In genomic region chr16:76926042-76926441, GRCh38 we compare ENCODE assay signal across 22 cellular contexts.
"Had no signal": no experiment of that assay in that cellular context is flagged by ENCODE, and none has a peak within 500 bp of the region (broad histone marks: within the 10 kb centered on the region; RNA-seq: fewer than 3 reads in every experiment).

No MANE protein-coding gene starts in this region.

- H3K9me3 ChIP-seq: lower lobe of right lung, mucosa of descending colon, ovary, right atrium auricular region, stomach, testis, thyroid gland, transverse colon, upper lobe of right lung had no signal

- ATAC-seq: lower lobe of right lung; mucosa of descending colon; naive thymus-derived CD4-positive, alpha-beta T cell; natural killer cell treated with Interleukin-12 subunit alpha and Interleukin-12 subunit beta and Interleukin-15 and Interleukin-18, amount 100 ng/mL, for 72 hours; sciatic nerve; stimulated activated naive B cell treated with anti-CD40 and anti-IgM and Interleukin-4, amounts not matched to agents 10 μg/mL and 1 μg/mL and 100 μg/mL, for 72 hours; stimulated activated naive CD8-positive, alpha-beta T cell treated with anti-CD3 and anti-CD28 coated beads, Interleukin-15, Interleukin-2, amounts not matched to agents 100 U/mL and 50 U/mL, for 24 hours; upper lobe of right lung had no signal

- H3K27me3 ChIP-seq: ovary, right atrium auricular region, stomach, testis, thyroid gland, transverse colon, upper lobe of right lung had no signal

- FAIRE-seq: urothelium cell line had no signal

- H3K36me3 ChIP-seq: lower lobe of right lung, ovary, right atrium auricular region, stomach, thyroid gland, transverse colon, upper lobe of right lung had no signal

- H3K4me3 ChIP-seq: lower lobe of right lung, mucosa of descending colon, ovary, right atrium auricular region, skin epidermis, stomach, testis, thyroid gland, transverse colon, upper lobe of right lung had no signal

- H3K4me1 ChIP-seq: lower lobe of right lung, right atrium auricular region, stomach, testis, thyroid gland, transverse colon, upper lobe of right lung had no signal

- H3K27ac ChIP-seq: lower lobe of right lung, ovary, right atrium auricular region, skin epidermis, stomach, testis, thyroid gland, transverse colon, upper lobe of right lung had no signal

- DNase-seq: left ventricle myocardium superior; lower lobe of right lung; mesendoderm; mucosa of descending colon; naive thymus-derived CD4-positive, alpha-beta T cell; ovary; stimulated activated CD4-positive, alpha-beta T cell treated with anti-CD3 and anti-CD28 coated beads, Interleukin-12 subunit alpha, Interleukin-12 subunit beta, amount 100 ng/mL, for 4 hours; stimulated activated CD4-positive, alpha-beta T cell treated with anti-CD3 and anti-CD28 coated beads, Interleukin-15, amount 100 ng/mL, for 24 hours; stimulated activated CD4-positive, alpha-beta T cell treated with anti-CD3 and anti-CD28 coated beads, Interleukin-2, amount 100 ng/mL, for 24 hours; stimulated activated CD4-positive, alpha-beta T cell treated with anti-CD3 and anti-CD28 coated beads, Interleukin-4, amount 100 ng/mL, for 1 hour; stimulated activated naive B cell treated with anti-CD40 and anti-IgM and Interleukin-4, amounts not matched to agents 10 μg/mL and 1 μg/mL and 100 μg/mL, for 72 hours; stimulated activated naive CD8-positive, alpha-beta T cell treated with anti-CD3 and anti-CD28 coated beads, Interleukin-15, Interleukin-2, amounts not matched to agents 100 U/mL and 50 U/mL, for 24 hours; stomach; testis; thyroid gland; transverse colon; upper lobe of right lung had no signal
